9 cellular contexts compared by ENCODE assay signal in the genomic region with DNA sequence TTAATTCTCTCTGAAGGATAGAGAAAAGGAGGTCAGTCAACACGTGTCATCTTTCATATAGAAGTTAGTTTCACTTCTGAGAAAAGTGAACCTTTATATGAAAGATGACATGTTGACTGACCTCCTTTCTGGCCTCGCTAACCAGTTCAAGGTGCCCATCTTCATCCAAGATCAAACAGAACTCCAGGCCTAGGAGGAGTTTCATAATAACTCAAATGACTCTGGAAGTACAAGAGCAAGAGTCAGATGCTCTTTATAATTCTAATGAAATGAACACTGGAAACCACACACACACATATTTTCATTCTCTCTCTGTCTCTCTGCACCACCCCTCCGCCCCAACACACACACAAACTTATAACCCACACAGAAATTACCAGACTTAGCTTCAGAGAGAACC. TPM values are rescaled to one million over a fixed set of nuclear protein-coding genes. Genes with fewer than 3 reads are reported as not detected.
A peak's percentile ranks its signal among the peaks of the same experiment; 100 is the strongest.
DNase-seq lines count a peak whose midpoint lies in the region; ATAC-seq and TF ChIP-seq lines count a peak whose summit lies in the region.
"Had no signal": no experiment of that assay in that cellular context is flagged by ENCODE, and none has a peak within 500 bp of the region (broad histone marks: within the 10 kb centered on the region; RNA-seq: fewer than 3 reads in every experiment).

No MANE protein-coding gene starts in this region.

- peak overlapping the region; percentile 78 for H3K4me3 Mint-ChIP-seq in central memory CD8-positive, alpha-beta T cell
- H3K4me3 Mint-ChIP-seq in nephron progenitor cell, result no peak overlapping the region

- ATAC-seq in HG03520 (IDR thresholded peaks at IDR 0.05; ENCODE audit: unreplicated experiment) (peak; percentile 50), upper lobe of right lung (no peak)
- peak; percentile 47 for ATAC-seq in central memory CD8-positive, alpha-beta T cell (replicated peaks; ENCODE audit: extremely low read depth, poor library complexity, severe bottlenecking)

- peaks cover 90% of the 10 kb centered on the region for H3K4me1 Mint-ChIP-seq in central memory CD8-positive, alpha-beta T cell
- H3K4me1 Mint-ChIP-seq in nephron progenitor cell, result no peaks in the 10 kb centered on the region

- H3K27me3 Mint-ChIP-seq in central memory CD8-positive, alpha-beta T cell, result no peaks in the 10 kb centered on the region
- no peaks in the 10 kb centered on the region for H3K27me3 Mint-ChIP-seq in nephron progenitor cell (ENCODE audit: low read depth, poor library complexity)

- H3K9me3 Mint-ChIP-seq in central memory CD8-positive, alpha-beta T cell, result no peaks in the 10 kb centered on the region
- peaks cover 13% of the 10 kb centered on the region for H3K9me3 Mint-ChIP-seq in nephron progenitor cell

- peaks cover 43% of the 10 kb centered on the region for H3K4me1 ChIP-seq in upper lobe of right lung
- H3K4me1 ChIP-seq in hepatocyte (ENCODE audit: insufficient read depth), result no peaks in the 10 kb centered on the region

- no peaks in the 10 kb centered on the region for H3K9me2 ChIP-seq in hepatocyte (replicated peaks; ENCODE audit: insufficient read depth)

- DNase-seq in stimulated activated CD4-positive, alpha-beta T cell treated with anti-CD3 and anti-CD28 coated beads, Interleukin-15, amount 100 ng/mL, for 24 hours, result peak; percentile 58
- no peak for DNase-seq in stimulated activated CD4-positive, alpha-beta T cell treated with anti-CD3 and anti-CD28 coated beads, Interleukin-12 subunit alpha, Interleukin-12 subunit beta, amount 100 ng/mL, for 4 hours
- DNase-seq in central memory CD8-positive, alpha-beta T cell (ENCODE audit: low spot score in 2 of 2), result no peak
- no peak for DNase-seq in upper lobe of right lung
- no peak for DNase-seq in hepatocyte (ENCODE audit: low spot score)
- no peak for DNase-seq in NCI-H446 (lab: John Stamatoyannopoulos, UW)
- no peak for DNase-seq in nephron progenitor cell
- DNase-seq: NCI-H2227 treated with DMSO at 0.1 percent for 48 hours had no signal

- no peak for TF ChIP-seq CTCF in upper lobe of right lung (IDR thresholded peaks at IDR 0.05)
- no peak for TF ChIP-seq CTCF in hepatocyte (IDR thresholded peaks at IDR 0.05; ENCODE audit: poor library complexity)
- TF ChIP-seq CTCF in nephron progenitor cell (IDR thresholded peaks at IDR 0.05), result no peak

- H3K4me3 ChIP-seq in upper lobe of right lung (no peak overlapping the region), hepatocyte (no peak overlapping the region)

- H3K27me3 ChIP-seq in upper lobe of right lung (no peaks in the 10 kb centered on the region), hepatocyte (no peaks in the 10 kb centered on the region)

- intact Hi-C loops in upper lobe of right lung (cut with DNase I), result no loop called here

- 93% methylated on average over 3 of the region's 3 CpGs for WGBS in hepatocyte (ENCODE audit: low lambda C conversion rate, missing lambda C conversion rate)

- no peak overlapping the region for H3K4me2 ChIP-seq in hepatocyte

- H3K9me3 ChIP-seq in upper lobe of right lung (no peaks in the 10 kb centered on the region), hepatocyte (ENCODE audit: low read depth) (no peaks in the 10 kb centered on the region)

- H4K20me1 ChIP-seq in hepatocyte (ENCODE audit: insufficient read depth, poor library complexity, severe bottlenecking), result no peaks in the 10 kb centered on the region

- no peaks in the 10 kb centered on the region for H3K36me3 ChIP-seq in upper lobe of right lung
- no peaks in the 10 kb centered on the region for H3K36me3 ChIP-seq in hepatocyte (replicated peaks; ENCODE audit: insufficient read depth, low read depth)

- H3K36me3 Mint-ChIP-seq in central memory CD8-positive, alpha-beta T cell (ENCODE audit: insufficient read depth), result peaks cover 29% of the 10 kb centered on the region
- no peaks in the 10 kb centered on the region for H3K36me3 Mint-ChIP-seq in nephron progenitor cell (ENCODE audit: low read depth)

- H3K79me2 ChIP-seq in hepatocyte, result peaks cover 2% of the 10 kb centered on the region

- peak overlapping the region; percentile 20 for H3K27ac ChIP-seq in upper lobe of right lung
- H3K27ac ChIP-seq in hepatocyte, result no peak overlapping the region

- H2AFZ ChIP-seq in hepatocyte, result no peak overlapping the region

- H3K27ac Mint-ChIP-seq in central memory CD8-positive, alpha-beta T cell (ENCODE audit: low read depth), result peak overlapping the region; percentile 93
- H3K27ac Mint-ChIP-seq in nephron progenitor cell, result no peak overlapping the region

RNA-seq across cellular contexts. Expression of a gene that starts 16.3 kb away (rescaled TPM):
- 51.4 TPM for total RNA-seq in upper lobe of right lung
- total RNA-seq in hepatocyte, result 5.9 and 7.5 TPM in 2 replicates
- 1.7 and 9.1 TPM in 2 replicates for polyA plus RNA-seq in hepatocyte
